ENCODE assay signal across 21 cellular contexts in the genomic region with DNA sequence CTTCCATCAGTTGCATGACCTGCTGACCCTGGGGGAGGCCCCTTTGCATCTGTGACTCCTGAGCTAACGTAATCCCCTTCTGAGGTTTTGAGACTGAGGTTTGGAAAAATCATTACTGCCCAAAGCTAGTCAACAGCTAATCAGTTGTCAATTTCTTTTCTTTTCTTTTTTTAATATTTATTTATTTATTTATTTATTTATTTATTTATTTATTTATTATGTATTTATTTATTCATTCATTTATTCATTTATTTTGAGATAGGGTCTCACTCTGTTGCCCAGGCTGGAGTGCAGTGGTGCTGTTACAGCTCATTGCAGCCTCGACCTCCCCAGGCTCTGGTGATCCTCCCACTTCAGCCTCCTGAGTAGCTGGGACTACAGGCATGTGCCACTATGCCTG. TPM values are rescaled to one million over a fixed set of nuclear protein-coding genes. Genes with fewer than 3 reads are reported as not detected.
DNase-seq lines count a peak whose midpoint lies in the region; ATAC-seq and TF ChIP-seq lines count a peak whose summit lies in the region.
"Had no signal": no experiment of that assay in that cellular context is flagged by ENCODE, and none has a peak within 500 bp of the region (broad histone marks: within the 10 kb centered on the region; RNA-seq: fewer than 3 reads in every experiment).

No MANE protein-coding gene starts in this region.

- TF ChIP-seq EP300 in gastroesophageal sphincter (IDR thresholded peaks at IDR 0.05) (no peak), sigmoid colon (IDR thresholded peaks at IDR 0.05) (no peak)

- H3K4me3 ChIP-seq in gastroesophageal sphincter (no peak overlapping the region), sigmoid colon (no peak overlapping the region), coronary artery (no peak overlapping the region)
- H3K4me3 ChIP-seq: GM12878, GM23248, HAP-1 had no signal

- H3K27ac ChIP-seq in gastroesophageal sphincter (peak overlapping the region in 3 of 4 donors; percentile 6 to 49 (median 38)), sigmoid colon (peak overlapping the region in 3 of 4 donors; percentile 8 to 51 (median 19)), coronary artery (peak overlapping the region in 1 of 2 donors; percentile 62)
- H3K27ac ChIP-seq: GM23248, HL-60 had no signal

- H3K4me1 ChIP-seq in gastroesophageal sphincter = peaks cover 0 to 17% (median 0%) of the 10 kb centered on the region in 3 donors
- H3K4me1 ChIP-seq in sigmoid colon = peaks cover 0 to 20% (median 7%) of the 10 kb centered on the region in 4 donors
- H3K4me1 ChIP-seq: BE2C, HAP-1 had no signal

- no peaks in the 10 kb centered on the region; the same call in 1 of the 2 replicates for H3K27me3 Mint-ChIP-seq in WTC11 (ENCODE audit: low read depth)

- intact Hi-C loops in sigmoid colon (cut with DNase I) = no loop called here

- H3K36me3 Mint-ChIP-seq in WTC11 = no peaks in the 10 kb centered on the region
- H3K36me3 Mint-ChIP-seq: CD4-positive, CD25-positive, alpha-beta regulatory T cell had no signal

- no peaks in the 10 kb centered on the region for H3K9me3 Mint-ChIP-seq in WTC11
- H3K9me3 Mint-ChIP-seq: CD8-positive, alpha-beta memory T cell had no signal

- no peak for DNase-seq in WTC11 (ENCODE audit: low spot score)
- DNase-seq in sigmoid colon = no peak
- DNase-seq in coronary artery (ENCODE audit: low spot score) = no peak
- DNase-seq in stimulated activated CD4-positive, alpha-beta T cell treated with anti-CD3 and anti-CD28 coated beads, Interleukin-1b, Interleukin-23, amount 100 ng/mL, for 48 hours = no peak
- DNase-seq: ACHN; BE2C; C1 segment of cervical spinal cord; CD4-positive, CD25-positive, alpha-beta regulatory T cell; CD8-positive, alpha-beta memory T cell; COR-L47; DMS 273 treated with DMSO at 0.1 percent for 48 hours; DMS53; DND-41; EL; GM23248; IMR-90 had no signal

- H3K4me3 Mint-ChIP-seq in WTC11 = no peak overlapping the region
- H3K4me3 Mint-ChIP-seq: CD4-positive, CD25-positive, alpha-beta regulatory T cell; CD8-positive, alpha-beta memory T cell had no signal

- no peaks in the 10 kb centered on the region for H3K27me3 ChIP-seq in gastroesophageal sphincter
- H3K27me3 ChIP-seq in sigmoid colon = no peaks in the 10 kb centered on the region
- H3K27me3 ChIP-seq: BE2C had no signal

- H3K36me3 ChIP-seq in gastroesophageal sphincter (no peaks in the 10 kb centered on the region), sigmoid colon (no peaks in the 10 kb centered on the region)
- H3K36me3 ChIP-seq: BE2C, HAP-1 had no signal

- 50 to 60% methylated on average over 1 to 2 of the region's 2 CpGs for WGBS in gastroesophageal sphincter (ENCODE audit: low coverage in 1 of 2), 2 donors
- WGBS in sigmoid colon, 2 donors = 82 to 87% methylated on average over 2 of the region's 2 CpGs

- H3K9me3 ChIP-seq in gastroesophageal sphincter = no peaks in the 10 kb centered on the region
- no peaks in the 10 kb centered on the region for H3K9me3 ChIP-seq in sigmoid colon
- H3K9me3 ChIP-seq: BE2C, HAP-1 had no signal

- TF ChIP-seq POLR2A in gastroesophageal sphincter (IDR thresholded peaks at IDR 0.05) (no peak), sigmoid colon (IDR thresholded peaks at IDR 0.05) (no peak)

- no peaks in the 10 kb centered on the region for H3K4me1 Mint-ChIP-seq in WTC11
- H3K4me1 Mint-ChIP-seq: CD8-positive, alpha-beta memory T cell had no signal

- ATAC-seq in WTC11 = no peak
- ATAC-seq in gastroesophageal sphincter = no peak
- ATAC-seq in HG02759 (IDR thresholded peaks at IDR 0.05; ENCODE audit: unreplicated experiment) = no peak
- ATAC-seq: GM12878 had no signal

- CTCF ChIA-PET in WTC11 (lab: Charles Lee) = no interaction called here

- no peak overlapping the region for H3K27ac Mint-ChIP-seq in WTC11
- H3K27ac Mint-ChIP-seq: CD4-positive, CD25-positive, alpha-beta regulatory T cell; CD8-positive, alpha-beta memory T cell had no signal

- POLR2A ChIA-PET in WTC11 (lab: Charles Lee) = no interaction called here

- TF ChIP-seq CTCF in WTC11 (IDR thresholded peaks at IDR 0.05) (no peak), gastroesophageal sphincter (IDR thresholded peaks at IDR 0.05) (no peak), sigmoid colon (IDR thresholded peaks at IDR 0.05) (no peak), coronary artery (IDR thresholded peaks at IDR 0.05) (no peak)

TF ChIP-seq in WTC11, 78 proteins besides CTCF, POLR2A, EP300 and RAD21:
- TF ChIP-seq ESRRA (CRISPR knock-in tag; IDR thresholded peaks at IDR 0.05; ENCODE audit: borderline replicate concordance) = no peak
- 0 out of 2 replicates have a peak, but pooled peaks have one; percentile 7 for TF ChIP-seq HMGA2 (CRISPR knock-in tag; IDR thresholded peaks at IDR 0.05)

RNA-seq across cellular contexts. Expression of gene FHL1, which starts 25.1 kb away (rescaled TPM):
- total RNA-seq in WTC11 (2021) (42.2 to 44.4 TPM (median 43.5 TPM) in 3 replicates), gastroesophageal sphincter (1,000 to 10,000 TPM; 2,495 to 4,363 (median 3,004) TPM), sigmoid colon (1,000 to 10,000 TPM in 3 of 4 donors, 100 to 1,000 TPM in 1; 701 to 1,465 (median 1,246) TPM)
- polyA plus RNA-seq in sigmoid colon = 10 to 100 TPM; 27.0 to 73.3 (median 42.2) TPM

Comparison
In these comparisons a context has a peak if more than half of its experiments do, and no peak if none do; other contexts are left out.
1. RNA of gene FHL1, which starts 25.1 kb away (total RNA-seq): 2,495 to 4,363 TPM in gastroesophageal sphincter and 701 to 1,465 TPM in sigmoid colon; 42.2 to 44.4 TPM in WTC11; every median in the first group is over 10 times any median in the second.